In the genomic region with DNA sequence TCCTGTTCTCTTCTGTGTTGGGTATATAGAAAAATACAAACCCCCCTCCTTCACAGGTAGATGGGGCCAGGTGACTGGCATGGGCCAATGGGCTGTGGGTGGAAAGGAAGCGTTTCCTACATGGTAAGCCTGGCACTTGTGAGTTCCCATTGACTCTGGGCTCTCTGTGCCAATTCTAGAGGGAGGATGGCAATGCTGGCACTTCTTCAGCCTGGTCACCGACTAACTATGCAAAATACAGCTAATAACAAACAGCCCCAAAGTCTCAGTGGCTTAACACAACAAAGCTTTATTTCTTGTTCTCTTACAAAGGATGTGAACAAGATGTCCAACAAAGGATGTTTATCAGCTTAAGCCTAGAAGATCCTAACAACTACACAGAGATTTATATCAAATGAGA, we compare ENCODE assay signal across 16 cellular contexts.
DNase-seq lines count a peak whose midpoint lies in the region; ATAC-seq, FAIRE-seq and TF ChIP-seq lines count a peak whose summit lies in the region.
"Had no signal": no experiment of that assay in that cellular context is flagged by ENCODE, and none has a peak within 500 bp of the region (broad histone marks: within the 10 kb centered on the region; RNA-seq: fewer than 3 reads in every experiment).

No MANE protein-coding gene starts in this region.

- peak; percentile 42 for ATAC-seq in PC-3

- H3K9ac ChIP-seq in PC-3 (ENCODE audit: low read length) (peak overlapping the region; percentile 45), fibroblast of lung (ENCODE audit: insufficient read depth, low read length) (no peak overlapping the region), kidney (ENCODE audit: low read length in 2 of 2) (no peak overlapping the region)

- H3K79me2 ChIP-seq in PC-3 (ENCODE audit: low read length), result no peaks in the 10 kb centered on the region
- no peaks in the 10 kb centered on the region for H3K79me2 ChIP-seq in fibroblast of lung (ENCODE audit: control insufficient read depth, insufficient read depth, low read length)

- H3K4me3 Mint-ChIP-seq in activated T-cell treated with anti-CD3 and anti-CD28 coated beads, Interleukin-2, amount 50 U/mL, for 24 hours, result no peak overlapping the region
- H3K4me3 Mint-ChIP-seq: activated CD4-positive, alpha-beta T cell treated with anti-CD3 and anti-CD28 coated beads for 36 hours; B cell; brain; endodermal cell; T-helper 1 cell treated with Interleukin-12 subunit alpha and Interleukin-12 subunit beta and Interleukin-4 antibody, amounts not matched to agents 30 μg/mL and 1 μg/mL, for 36 hours had no signal

- BruUV-seq in PC-3 (replicated peaks; lab: Mats Ljungman, UMichigan), result no TSS peak

- H3K9me2 ChIP-seq in PC-3 (replicated peaks; ENCODE audit: low read length), result no peaks in the 10 kb centered on the region

- no peaks in the 10 kb centered on the region for H3F3A ChIP-seq in PC-3 (ENCODE audit: low read length, unreplicated experiment)

- peaks cover 59% of the 10 kb centered on the region for H3K4me1 Mint-ChIP-seq in activated T-cell treated with anti-CD3 and anti-CD28 coated beads, Interleukin-2, amount 50 U/mL, for 24 hours (ENCODE audit: low read depth)

- DNase-seq in AG04450 (ENCODE audit: low read depth, low spot score) (no peak), PC-3 (peak; percentile 47), fibroblast of lung (ENCODE audit: low read depth in 2 of 2) (peak in 1 of 2 donors; percentile 41), putamen (ENCODE audit: low spot score) (peak; percentile 11), kidney (no peak)
- DNase-seq in activated T-cell treated with anti-CD3 and anti-CD28 coated beads, Interleukin-2, amount 50 U/mL, for 24 hours, result no peak
- no peak for DNase-seq in activated naive CD4-positive, alpha-beta T cell treated with anti-CD3 and anti-CD28 coated beads, Interleukin-2, amount 50 U/mL, for 16 hours
- DNase-seq in activated naive CD4-positive, alpha-beta T cell treated with Interleukin-2 at 50 U/mL for 16 hours, result no peak
- DNase-seq: activated CD4-positive, alpha-beta T cell treated with anti-CD3 and anti-CD28 coated beads for 36 hours; endodermal cell; hippocampal formation; nucleus accumbens had no signal

- FAIRE-seq in kidney (lab: Jason Lieb, UNC), result no peak

- H3K4me2 ChIP-seq in PC-3 (ENCODE audit: low read length), result peak overlapping the region; percentile 63
- H3K4me2 ChIP-seq in fibroblast of lung (ENCODE audit: extremely low read depth, insufficient read depth, low read length), result no peak overlapping the region

- no peak overlapping the region for H3K27ac Mint-ChIP-seq in activated T-cell treated with anti-CD3 and anti-CD28 coated beads, Interleukin-2, amount 50 U/mL, for 24 hours
- H3K27ac Mint-ChIP-seq: B cell; endodermal cell; T-helper 1 cell treated with Interleukin-12 subunit alpha and Interleukin-12 subunit beta and Interleukin-4 antibody, amounts not matched to agents 30 μg/mL and 1 μg/mL, for 36 hours had no signal

- TF ChIP-seq CTCF in AG04450 (IDR thresholded peaks at IDR 0.05; ENCODE audit: low read depth, low read length) (no peak), PC-3 (conservative IDR thresholded peaks at IDR 0.05; ENCODE audit: low read depth, low read length) (no peak), fibroblast of lung (conservative IDR thresholded peaks at IDR 0.05 in 1 of 2, IDR thresholded peaks at IDR 0.05 in 1 of 2; ENCODE audit: low read depth in 1 of 2, low read length in 2 of 2) (no peak), kidney (IDR thresholded peaks at IDR 0.05; ENCODE audit: borderline replicate concordance, extremely low read depth, insufficient read depth) (no peak)

- H4K20me1 ChIP-seq in PC-3 (ENCODE audit: low read length) (no peaks in the 10 kb centered on the region), fibroblast of lung (ENCODE audit: control insufficient read depth, extremely low read depth, insufficient read depth, low read length) (no peaks in the 10 kb centered on the region)

- intact Hi-C loops in PC-3 (cut with micrococcal nuclease) (loop anchor here (2.0 kb wide), 1 partner anchor 67 kb away; no protein-coding TSS in a partner anchor), kidney (cut with DNase I) (no loop called here)

- POLR2A ChIA-PET in AG04450 (lab: Yijun Ruan, JAX), result interaction anchor here (0.9 to 1.1 kb wide), 2 partner anchors 12 to 373 kb away, joined by 3 to 5 read pairs; no protein-coding TSS in a partner anchor
- POLR2A ChIA-PET in PC-3 (lab: Charles Lee; ENCODE audit: unreplicated experiment), result no interaction called here

- no peaks in the 10 kb centered on the region; the same call in none of the 2 replicates for H3K9me3 ChIP-seq in AG04450 (ENCODE audit: control insufficient read depth, insufficient read depth, low read length)
- H3K9me3 ChIP-seq in PC-3 (ENCODE audit: low read length), result no peaks in the 10 kb centered on the region
- no peaks in the 10 kb centered on the region for H3K9me3 ChIP-seq in fibroblast of lung (ENCODE audit: control insufficient read depth, insufficient read depth, low read depth, low read length)
- no peaks in the 10 kb centered on the region for H3K9me3 ChIP-seq in kidney (ENCODE audit: control insufficient read depth in 1 of 2, low read length in 2 of 2)

- no peaks in the 10 kb centered on the region for H3K36me3 Mint-ChIP-seq in activated T-cell treated with anti-CD3 and anti-CD28 coated beads, Interleukin-2, amount 50 U/mL, for 24 hours (ENCODE audit: low read depth)
- H3K36me3 Mint-ChIP-seq: brain had no signal

- H3K36me3 ChIP-seq in PC-3 (ENCODE audit: low read depth, low read length), result no peaks in the 10 kb centered on the region
- H3K36me3 ChIP-seq in fibroblast of lung (ENCODE audit: control insufficient read depth, insufficient read depth, low read length), result no peaks in the 10 kb centered on the region
- no peaks in the 10 kb centered on the region for H3K36me3 ChIP-seq in kidney (ENCODE audit: control insufficient read depth in 1 of 2, insufficient read depth in 2 of 2, low read length in 2 of 2)

- H3K4me1 ChIP-seq in PC-3 (ENCODE audit: insufficient read depth, low read length), result peaks cover 25% of the 10 kb centered on the region
- H3K4me1 ChIP-seq in fibroblast of lung (ENCODE audit: control insufficient read depth, extremely low read depth, insufficient read depth, low read length), result peaks cover 12% of the 10 kb centered on the region
- peaks cover 0 to 6% of the 10 kb centered on the region in 2 donors for H3K4me1 ChIP-seq in kidney (ENCODE audit: control insufficient read depth in 1 of 2, insufficient read depth in 1 of 2, low read depth in 1 of 2, low read length in 2 of 2)

- H2AFZ ChIP-seq in PC-3 (ENCODE audit: low read length) (no peak overlapping the region), fibroblast of lung (ENCODE audit: low read length) (no peak overlapping the region)

- H3K27ac ChIP-seq in AG04450 (ENCODE audit: low read depth, low read length) (peak overlapping the region; percentile 58), PC-3 (ENCODE audit: low read length) (peak overlapping the region; percentile 86), fibroblast of lung (ENCODE audit: insufficient read depth, low read length) (peak overlapping the region; percentile 49), kidney (ENCODE audit: low read depth in 2 of 2, low read length in 2 of 2) (peak overlapping the region in 1 of 2 donors; percentile 59)

- H3K4me3 ChIP-seq in AG04450 (ENCODE audit: low read depth, low read length), result no peak overlapping the region
- no peak overlapping the region for H3K4me3 ChIP-seq in PC-3 (ENCODE audit: low read length)
- H3K4me3 ChIP-seq in fibroblast of lung (replicated peaks in 1 of 4; ENCODE audit: control extremely low read depth in 1 of 4, insufficient read depth in 1 of 4, low read depth in 3 of 4, low read length in 4 of 4), result no peak overlapping the region
- H3K4me3 ChIP-seq in kidney (ENCODE audit: low read length in 2 of 2), result no peak overlapping the region

- H3K27me3 ChIP-seq in AG04450 (ENCODE audit: control insufficient read depth, insufficient read depth, low read length), result no peaks in the 10 kb centered on the region
- H3K27me3 ChIP-seq in PC-3 (ENCODE audit: low read length), result no peaks in the 10 kb centered on the region
- no peaks in the 10 kb centered on the region for H3K27me3 ChIP-seq in fibroblast of lung (ENCODE audit: control insufficient read depth, insufficient read depth, low read length)

- CTCF ChIA-PET in AG04450 (lab: Charles Lee), result interaction anchor here (1.2 kb wide), 1 partner anchor 144 kb away, joined by 6 read pairs; no protein-coding TSS in a partner anchor
- CTCF ChIA-PET in PC-3 (lab: Charles Lee), result interaction anchor here (1.0 kb wide), 1 partner anchor 30 kb away, joined by 4 read pairs; no protein-coding TSS in a partner anchor

- H3K27me3 Mint-ChIP-seq in activated T-cell treated with anti-CD3 and anti-CD28 coated beads, Interleukin-2, amount 50 U/mL, for 24 hours, result no peaks in the 10 kb centered on the region
- H3K27me3 Mint-ChIP-seq: activated CD4-positive, alpha-beta T cell treated with anti-CD3 and anti-CD28 coated beads for 36 hours had no signal

- H3K9me3 Mint-ChIP-seq in activated T-cell treated with anti-CD3 and anti-CD28 coated beads, Interleukin-2, amount 50 U/mL, for 24 hours, result peaks cover 3% of the 10 kb centered on the region
- H3K9me3 Mint-ChIP-seq: activated T-helper 17 cell treated with anti-CD3 and anti-CD28 coated beads, Interleukin-2, amount 50 U/mL, for 72 hours; brain had no signal

Comparison
In these comparisons a context has a peak if more than half of its experiments do, and no peak if none do; other contexts are left out.
1. DNase-seq: peak in PC-3 (single experiment) and putamen (single experiment); none in AG04450 (single experiment), activated T-cell treated with anti-CD3 and anti-CD28 coated beads, Interleukin-2, amount 50 U/mL, for 24 hours (single experiment), kidney (single experiment), activated naive CD4-positive, alpha-beta T cell treated with anti-CD3 and anti-CD28 coated beads, Interleukin-2, amount 50 U/mL, for 16 hours (single experiment) and activated naive CD4-positive, alpha-beta T cell treated with Interleukin-2 at 50 U/mL for 16 hours (single experiment).